In genomic region chr14:99426265-99426664, GRCh38 we compare ENCODE assay signal across 22 cellular contexts. TPM values are rescaled to one million over a fixed set of nuclear protein-coding genes. Genes with fewer than 3 reads are reported as not detected.
DNase-seq lines count a peak whose midpoint lies in the region; ATAC-seq and TF ChIP-seq lines count a peak whose summit lies in the region.
"Had no signal": no experiment of that assay in that cellular context is flagged by ENCODE, and none has a peak within 500 bp of the region (broad histone marks: within the 10 kb centered on the region; RNA-seq: fewer than 3 reads in every experiment).

No MANE protein-coding gene starts in this region.

- H3K9me2 ChIP-seq in OCI-LY7 (ENCODE audit: insufficient read depth, low read length): no peaks in the 10 kb centered on the region

- H3K36me3 ChIP-seq in OCI-LY7 (ENCODE audit: insufficient read depth, low read length) (peaks cover 34% of the 10 kb centered on the region), smooth muscle cell (ENCODE audit: low read depth) (no peaks in the 10 kb centered on the region), esophagus squamous epithelium (peaks cover 0 to 68% (median 0%) of the 10 kb centered on the region in 3 donors), left lung (peaks cover 0 to 40% of the 10 kb centered on the region in 2 donors)
- H3K36me3 ChIP-seq: adrenal gland had no signal

- H4K20me1 ChIP-seq in OCI-LY7 (ENCODE audit: insufficient read depth, low read length) (no peaks in the 10 kb centered on the region), smooth muscle cell (ENCODE audit: low read depth) (no peaks in the 10 kb centered on the region)

- H3K27ac ChIP-seq in OCI-LY7 (ENCODE audit: low read depth, low read length, poor library complexity, severe bottlenecking) (peak overlapping the region; percentile 81), smooth muscle cell (ENCODE audit: low read depth) (peak overlapping the region; percentile 96), esophagus squamous epithelium (no peak overlapping the region), left lung (no peak overlapping the region)
- H3K27ac ChIP-seq: adrenal gland had no signal

- TF ChIP-seq CTCF in OCI-LY7 (conservative IDR thresholded peaks at IDR 0.05; ENCODE audit: low read length) (no peak), smooth muscle cell (IDR thresholded peaks at IDR 0.05; ENCODE audit: borderline replicate concordance, insufficient read depth, poor library complexity, severe bottlenecking) (no peak), esophagus squamous epithelium (IDR thresholded peaks at IDR 0.05) (no peak), left lung (IDR thresholded peaks at IDR 0.05) (no peak)

- no peaks in the 10 kb centered on the region for H3K27me3 ChIP-seq in smooth muscle cell (ENCODE audit: low read depth)
- H3K27me3 ChIP-seq in esophagus squamous epithelium: no peaks in the 10 kb centered on the region
- no peaks in the 10 kb centered on the region for H3K27me3 ChIP-seq in left lung
- H3K27me3 ChIP-seq: adrenal gland, upper lobe of left lung had no signal

- BruUV-seq in OCI-LY7 (replicated peaks; lab: Mats Ljungman, UMichigan): no TSS peak

- peaks cover 3% of the 10 kb centered on the region for H3K9me3 Mint-ChIP-seq in activated CD4-positive, alpha-beta T cell treated with anti-CD3 and anti-CD28 coated beads for 36 hours (ENCODE audit: low read depth)
- no peaks in the 10 kb centered on the region for H3K9me3 Mint-ChIP-seq in immature natural killer cell

- no peaks in the 10 kb centered on the region for H3K27me3 Mint-ChIP-seq in activated CD4-positive, alpha-beta T cell treated with anti-CD3 and anti-CD28 coated beads for 36 hours
- peaks cover 0 to 5% (median 1%) of the 10 kb centered on the region in 3 donors for H3K27me3 Mint-ChIP-seq in immature natural killer cell (ENCODE audit: low read depth in 3 of 3)
- H3K27me3 Mint-ChIP-seq: progenitor cell of endocrine pancreas had no signal

- H3K36me3 Mint-ChIP-seq in activated CD4-positive, alpha-beta T cell treated with anti-CD3 and anti-CD28 coated beads for 36 hours (ENCODE audit: low read depth): peaks cover 40% of the 10 kb centered on the region
- H3K36me3 Mint-ChIP-seq in immature natural killer cell: peaks cover 16 to 35% (median 20%) of the 10 kb centered on the region in 3 donors

- H3K27ac Mint-ChIP-seq in activated CD4-positive, alpha-beta T cell treated with anti-CD3 and anti-CD28 coated beads for 36 hours: peak overlapping the region; percentile 52
- H3K27ac Mint-ChIP-seq in immature natural killer cell: peak overlapping the region; percentile 19 to 64 (median 40)
- H3K27ac Mint-ChIP-seq: progenitor cell of endocrine pancreas had no signal

- no peak for ATAC-seq in activated CD4-positive, alpha-beta T cell treated with anti-CD3 and anti-CD28 coated beads for 36 hours
- ATAC-seq in left lung (no peak), GM19023 (IDR thresholded peaks at IDR 0.05; ENCODE audit: unreplicated experiment) (no peak)

- H3K4me1 Mint-ChIP-seq in activated CD4-positive, alpha-beta T cell treated with anti-CD3 and anti-CD28 coated beads for 36 hours: peaks cover 13% of the 10 kb centered on the region
- H3K4me1 Mint-ChIP-seq in immature natural killer cell: peaks cover 57 to 83% of the 10 kb centered on the region in 2 donors

- H3F3A ChIP-seq in smooth muscle cell (ENCODE audit: low read depth): peaks cover 11% of the 10 kb centered on the region

- H3K79me2 ChIP-seq in OCI-LY7 (ENCODE audit: insufficient read depth, low read depth, low read length) (no peaks in the 10 kb centered on the region; the same call in 1 of the 2 replicates), smooth muscle cell (ENCODE audit: low read depth) (peaks cover 51% of the 10 kb centered on the region)

- 97% methylated on average over 3 of the region's 3 CpGs for WGBS in smooth muscle cell (ENCODE audit: low lambda C conversion rate)
- 88 to 92% methylated on average over 3 of the region's 3 CpGs for WGBS in esophagus squamous epithelium, 2 donors

- no peak for TF ChIP-seq POLR2A in esophagus squamous epithelium (IDR thresholded peaks at IDR 0.05)

- H2AFZ ChIP-seq in OCI-LY7 (ENCODE audit: low read length) (peak overlapping the region; percentile 6; the same call in 1 of the 2 replicates), smooth muscle cell (ENCODE audit: low read depth) (no peak overlapping the region)

- H3K4me2 ChIP-seq in OCI-LY7 (ENCODE audit: low read length): peak overlapping the region; percentile 92
- no peak overlapping the region for H3K4me2 ChIP-seq in smooth muscle cell

- peak overlapping the region; percentile 61 for H3K4me3 ChIP-seq in OCI-LY7 (ENCODE audit: low read depth, low read length, poor library complexity, severe bottlenecking)
- no peak overlapping the region for H3K4me3 ChIP-seq in smooth muscle cell
- no peak overlapping the region for H3K4me3 ChIP-seq in esophagus squamous epithelium
- H3K4me3 ChIP-seq in left lung: no peak overlapping the region
- H3K4me3 ChIP-seq: adrenal gland, upper lobe of left lung had no signal

- intact Hi-C loops in activated CD4-positive, alpha-beta T cell treated with anti-CD3 and anti-CD28 coated beads for 36 hours (cut with DNase I, micrococcal nuclease): no loop called here
- intact Hi-C loops in OCI-LY7 (cut with micrococcal nuclease; ENCODE audit: unreplicated experiment): loop anchor here (5.0 kb wide), 1 partner anchor 261 kb away; no protein-coding TSS in a partner anchor
- intact Hi-C loops in esophagus squamous epithelium (cut with DNase I): no loop called here
- intact Hi-C loops in left lung (cut with DNase I): no loop called here

- POLR2A ChIA-PET in activated CD4-positive, alpha-beta T cell treated with anti-CD3 and anti-CD28 coated beads for 36 hours (lab: Charles Lee): no interaction called here
- POLR2A ChIA-PET in OCI-LY7 (lab: Charles Lee): interaction anchor here (1.0 to 2.8 kb wide), 3 partner anchors 9 to 14 kb away, joined by 3 to 11 read pairs (median 3); no protein-coding TSS in a partner anchor

- H3K4me3 Mint-ChIP-seq in activated CD4-positive, alpha-beta T cell treated with anti-CD3 and anti-CD28 coated beads for 36 hours: no peak overlapping the region
- H3K4me3 Mint-ChIP-seq in immature natural killer cell: no peak overlapping the region
- H3K4me3 Mint-ChIP-seq: nephron progenitor cell had no signal

- H3K9me3 ChIP-seq in OCI-LY7 (ENCODE audit: low read length): peaks cover 16% of the 10 kb centered on the region
- H3K9me3 ChIP-seq in smooth muscle cell (replicated peaks; ENCODE audit: low read depth): no peaks in the 10 kb centered on the region
- peaks cover 0 to 11% (median 0%) of the 10 kb centered on the region in 3 donors for H3K9me3 ChIP-seq in esophagus squamous epithelium
- H3K9me3 ChIP-seq in left lung: no peaks in the 10 kb centered on the region
- H3K9me3 ChIP-seq: adrenal gland had no signal

- no peak for DNase-seq in activated CD4-positive, alpha-beta T cell treated with anti-CD3 and anti-CD28 coated beads for 36 hours
- DNase-seq in activated CD4-positive, alpha-beta T cell treated with anti-CD3 and anti-CD28 coated beads for 4 hours: no peak
- DNase-seq in OCI-LY7 (ENCODE audit: low spot score) (peak; percentile 63), immature natural killer cell (no peak), smooth muscle cell (lab: John Stamatoyannopoulos, UW; ENCODE audit: unreplicated experiment) (no peak), esophagus squamous epithelium (lab: John Stamatoyannopoulos, UW) (no peak), left lung (no peak)
- DNase-seq: activated CD4-positive, alpha-beta T cell treated with anti-CD3 and anti-CD28 coated beads for 48 hours; activated effector memory CD4-positive, alpha-beta T cell treated with Interleukin-2 at 50 U/mL for 16 hours; adrenal gland; dermis blood vessel endothelial cell; foreskin melanocyte; HCEC 1CT; mammary epithelial cell; NCI-H1092; NCI-H2029 treated with DMSO at 0.1 percent for 48 hours; NCI-H446; nephron progenitor cell; stimulated activated CD4-positive, alpha-beta T cell treated with anti-CD3 and anti-CD28 coated beads, Interleukin-2, amount 100 ng/mL, for 48 hours; upper lobe of left lung had no signal

- peak overlapping the region; percentile 74 for H3K9ac ChIP-seq in smooth muscle cell (ENCODE audit: low read depth)

- CTCF ChIA-PET in activated CD4-positive, alpha-beta T cell treated with anti-CD3 and anti-CD28 coated beads for 36 hours (lab: Charles Lee): interaction anchor here (1.0 to 4.2 kb wide), 4 partner anchors 9 to 10 kb away, joined by 3 to 24 read pairs (median 4); no protein-coding TSS in a partner anchor
- CTCF ChIA-PET in OCI-LY7 (lab: Charles Lee; ENCODE audit: unreplicated experiment): no interaction called here

- H3K4me1 ChIP-seq in OCI-LY7 (ENCODE audit: insufficient read depth, low read length, poor library complexity, severe bottlenecking) (peaks cover 68% of the 10 kb centered on the region), smooth muscle cell (ENCODE audit: low read depth) (peaks cover 23% of the 10 kb centered on the region), esophagus squamous epithelium (peaks cover 0 to 15% (median 0%) of the 10 kb centered on the region in 3 donors), left lung (peaks cover 5 to 10% of the 10 kb centered on the region in 2 donors)
- H3K4me1 ChIP-seq: adrenal gland had no signal

RNA-seq across cellular contexts. Expression of gene SETD3, which starts 54.4 kb away (rescaled TPM):
- 10 to 100 TPM; 51.5 to 62.3 TPM for total RNA-seq in activated CD4-positive, alpha-beta T cell treated with anti-CD3 and anti-CD28 coated beads for 36 hours
- total RNA-seq in OCI-LY7 (2014; rRNA removed; shearing (Covaris generic)): 42.4 and 45.2 TPM in 2 replicates
- total RNA-seq in OCI-LY7 (2022): 62.1 and 65.5 TPM in 2 replicates
- 100 to 1,000 TPM in 1 of 3 donors, 10 to 100 TPM in 2; 60.8 to 112 (median 66.5) TPM for polyA plus RNA-seq in immature natural killer cell
- 74.9 and 78.2 TPM in 2 replicates for total RNA-seq in smooth muscle cell
- 41.5 and 49.2 TPM in 2 replicates for polyA plus RNA-seq in smooth muscle cell
- total RNA-seq in esophagus squamous epithelium: 10 to 100 TPM; 29.1 to 65.4 (median 36.3) TPM
- total RNA-seq in left lung: 10 to 100 TPM; 69.1 to 78.7 TPM

RNA-seq across cellular contexts. Expression of gene CCNK, which starts 54.9 kb away (rescaled TPM):
- 10 to 100 TPM; 93.7 to 96.2 TPM for total RNA-seq in activated CD4-positive, alpha-beta T cell treated with anti-CD3 and anti-CD28 coated beads for 36 hours
- total RNA-seq in OCI-LY7 (2014; rRNA removed; shearing (Covaris generic)): 25.1 and 38.8 TPM in 2 replicates
- total RNA-seq in OCI-LY7 (2022) (69.0 and 76.3 TPM in 2 replicates), smooth muscle cell (32.9 and 45.0 TPM in 2 replicates), esophagus squamous epithelium (10 to 100 TPM; 13.4 to 39.9 (median 29.5) TPM), left lung (10 to 100 TPM; 45.4 to 52.5 TPM)
- polyA plus RNA-seq in immature natural killer cell (10 to 100 TPM in 2 of 3 donors, 1 to 10 TPM in 1; 5.8 to 32.9 (median 13.2) TPM), smooth muscle cell (14.6 and 22.7 TPM in 2 replicates)

Comparison
In these comparisons a context has a peak if more than half of its experiments do, and no peak if none do; other contexts are left out.
1. H3K27ac ChIP-seq: peak in OCI-LY7 (single experiment) and smooth muscle cell (single experiment); none in esophagus squamous epithelium (0 of 4) and left lung (0 of 2).